Comparison of ENCODE assay signal across 11 cellular contexts in genomic region chr5:93789173-93790070, GRCh38. TPM values are rescaled to one million over a fixed set of nuclear protein-coding genes. Genes with fewer than 3 reads are reported as not detected.
DNase-seq lines count a peak whose midpoint lies in the region; ATAC-seq, FAIRE-seq and TF ChIP-seq lines count a peak whose summit lies in the region.
"Had no signal": no experiment of that assay in that cellular context is flagged by ENCODE, and none has a peak within 500 bp of the region (broad histone marks: within the 10 kb centered on the region; RNA-seq: fewer than 3 reads in every experiment).

No MANE protein-coding gene starts in this region.

- no peak for TF ChIP-seq POLR2A in GM12892 (IDR thresholded peaks at IDR 0.05; ENCODE audit: low read depth, low read length)

- H3K4me1 Mint-ChIP-seq in osteocyte (ENCODE audit: unreplicated experiment) = peaks cover 23% of the 10 kb centered on the region

- peaks cover 3% of the 10 kb centered on the region for H3K36me3 Mint-ChIP-seq in osteocyte (ENCODE audit: unreplicated experiment)

- no peak for FAIRE-seq in GM12892 (lab: Jason Lieb, UNC)

- TF ChIP-seq CTCF in osteocyte (IDR thresholded peaks at IDR 0.05) = peak; percentile 45

- DNase-seq in ELR (ENCODE audit: low read depth) (peak; percentile 91), M059J (ENCODE audit: low read depth) (peak; percentile 79), dermis blood vessel endothelial cell (peak; percentile 49), osteocyte (ENCODE audit: extremely low spot score, unreplicated experiment) (no peak), superior temporal gyrus (ENCODE audit: extremely low spot score) (no peak), GM12892 (ENCODE audit: insufficient read length) (no peak)
- DNase-seq: activated CD4-positive, alpha-beta T cell treated with anti-CD3 and anti-CD28 coated beads, Interleukin-2, amount 10 ng/mL, durations not matched to agents 24 days and 14 days; NCI-H1048; Peyer's patch; stimulated activated CD4-positive, alpha-beta T cell treated with anti-CD3 and anti-CD28 coated beads, Interleukin-2, amount 100 ng/mL, for 24 hours had no signal

- no peak overlapping the region for H3K27ac Mint-ChIP-seq in osteocyte (ENCODE audit: unreplicated experiment)
- H3K27ac Mint-ChIP-seq: activated CD4-positive, alpha-beta T cell treated with anti-CD3 and anti-CD28 coated beads, Interleukin-2, amount 10 ng/mL, durations not matched to agents 24 days and 14 days had no signal

- no peak for ATAC-seq in HG03378 (IDR thresholded peaks at IDR 0.05; ENCODE audit: unreplicated experiment)

- no peak overlapping the region for H3K4me3 Mint-ChIP-seq in osteocyte (ENCODE audit: unreplicated experiment)
- H3K4me3 Mint-ChIP-seq: activated CD4-positive, alpha-beta T cell treated with anti-CD3 and anti-CD28 coated beads, Interleukin-2, amount 10 ng/mL, durations not matched to agents 24 days and 14 days had no signal

- no peaks in the 10 kb centered on the region for H3K27me3 Mint-ChIP-seq in osteocyte (ENCODE audit: unreplicated experiment)
- H3K27me3 Mint-ChIP-seq: activated CD4-positive, alpha-beta T cell treated with anti-CD3 and anti-CD28 coated beads, Interleukin-2, amount 10 ng/mL, durations not matched to agents 24 days and 14 days had no signal

- H3K9me3 Mint-ChIP-seq in osteocyte (ENCODE audit: unreplicated experiment) = no peaks in the 10 kb centered on the region
- H3K9me3 Mint-ChIP-seq: activated CD4-positive, alpha-beta T cell treated with anti-CD3 and anti-CD28 coated beads, Interleukin-2, amount 10 ng/mL, durations not matched to agents 24 days and 14 days had no signal

RNA-seq across cellular contexts. Expression of gene POU5F2, which starts 48.0 kb away (rescaled TPM):
- 0.02 TPM in 1 of 2 replicates, not detected in the other for total RNA-seq in M059J (2014; rRNA removed; shearing (Covaris generic))
- total RNA-seq in dermis blood vessel endothelial cell (0.65 and 1.2 TPM in 2 replicates), osteocyte (1.0 and 1.2 TPM in 2 replicates)
- 0.25 TPM for polyA plus RNA-seq in GM12892 (2012; ENCODE audit: missing spikeins)

Comparison
In these comparisons a context has a peak if more than half of its experiments do, and no peak if none do; other contexts are left out.
1. DNase-seq: peak in ELR (single experiment), M059J (single experiment) and dermis blood vessel endothelial cell (single experiment); none in osteocyte (single experiment), superior temporal gyrus (single experiment) and GM12892 (single experiment).